21 cellular contexts compared by ENCODE assay signal in genomic region chr7:82384779-82385178, GRCh38. TPM values are rescaled to one million over a fixed set of nuclear protein-coding genes. Genes with fewer than 3 reads are reported as not detected.
A peak's percentile ranks its signal among the peaks of the same experiment; 100 is the strongest.
DNase-seq lines count a peak whose midpoint lies in the region; ATAC-seq, FAIRE-seq and TF ChIP-seq lines count a peak whose summit lies in the region.
"Had no signal": no experiment of that assay in that cellular context is flagged by ENCODE, and none has a peak within 500 bp of the region (broad histone marks: within the 10 kb centered on the region; RNA-seq: fewer than 3 reads in every experiment).

No MANE protein-coding gene starts in this region.

- no peaks in the 10 kb centered on the region for H3F3A ChIP-seq in GM23338 (replicated peaks; ENCODE audit: low read depth)

- H3K4me1 Mint-ChIP-seq in GM23338 (peaks cover 39% of the 10 kb centered on the region), nephron progenitor cell (peaks cover 21% of the 10 kb centered on the region)
- H3K4me1 Mint-ChIP-seq: CD4-positive, alpha-beta memory T cell had no signal

- peak; percentile 13 for FAIRE-seq in GM12878 (lab: Jason Lieb, UNC)
- FAIRE-seq: G401.6, HTR-8/SVneo had no signal

- H2AFZ ChIP-seq in GM23338 (no peak overlapping the region), KMS-11 (ENCODE audit: low read depth) (no peak overlapping the region), GM12878 (ENCODE audit: control insufficient read depth, low read depth, low read length) (no peak overlapping the region)
- H2AFZ ChIP-seq: GM23248 had no signal

- H3K27ac Mint-ChIP-seq in GM23338 (peak overlapping the region; percentile 39), nephron progenitor cell (peak overlapping the region; percentile 7)
- H3K27ac Mint-ChIP-seq: CD4-positive, alpha-beta memory T cell had no signal

- H3K4me1 ChIP-seq in GM23338 (ENCODE audit: insufficient read depth) (peaks cover 26% of the 10 kb centered on the region), KMS-11 (ENCODE audit: low read depth, poor library complexity, severe bottlenecking) (peaks cover 32% of the 10 kb centered on the region), GM12878 (ENCODE audit: control insufficient read depth, insufficient read depth, low read length) (no peaks in the 10 kb centered on the region)
- H3K4me1 ChIP-seq: BLaER1 treated with 17β-estradiol and CSF1 and Interleukin-3, amounts not matched to agents 10 nM and 100 nM had no signal

- BruUV-seq in GM12878 (replicated peaks; lab: Mats Ljungman, UMichigan) = no TSS peak

- no peaks in the 10 kb centered on the region for H3K9me3 ChIP-seq in GM12878 (replicated peaks; ENCODE audit: control insufficient read depth, insufficient read depth, low read length)
- H3K9me3 ChIP-seq: BLaER1 treated with 17β-estradiol and CSF1 and Interleukin-3, amounts not matched to agents 10 nM and 100 nM had no signal

- in situ Hi-C loops in GM12878 (cut with MboI) = no loop called here

- no peaks in the 10 kb centered on the region for H3K9me2 ChIP-seq in GM23338 (ENCODE audit: insufficient read depth)

- SMC1A ChIA-PET in GM12878 (lab: Charles Lee; ENCODE audit: uncharacterized antibody, unreplicated experiment) = interaction anchor here (0.8 to 16.3 kb wide), 21 partner anchors 10 to 155 kb away, joined by 3 to 158 read pairs (median 4); no protein-coding TSS in a partner anchor

- CTCF ChIA-PET in GM12878 (lab: Yijun Ruan, JAX) = interaction anchor here (0.6 to 2.0 kb wide), 6 partner anchors 34 to 221 kb away, joined by 3 to 5 read pairs (median 4); no protein-coding TSS in a partner anchor

- H3K4me2 ChIP-seq in GM23338 (no peak overlapping the region), KMS-11 (no peak overlapping the region), GM12878 (ENCODE audit: control insufficient read depth, insufficient read depth) (no peak overlapping the region)
- H3K4me2 ChIP-seq: BLaER1 treated with 17β-estradiol and CSF1 and Interleukin-3, amounts not matched to agents 10 nM and 100 nM had no signal

- no peak overlapping the region for H3K9ac ChIP-seq in KMS-11
- no peak overlapping the region for H3K9ac ChIP-seq in GM12878 (ENCODE audit: control insufficient read depth, insufficient read depth, low read length)
- H3K9ac ChIP-seq: BLaER1 treated with 17β-estradiol and CSF1 and Interleukin-3, amounts not matched to agents 10 nM and 100 nM; GM23248 had no signal

- RAD21 ChIA-PET in GM12878 (lab: Charles Lee; ENCODE audit: unreplicated experiment) = interaction anchor here (0.6 to 7.6 kb wide), 21 partner anchors 9 to 264 kb away, joined by 3 to 53 read pairs (median 3); no protein-coding TSS in a partner anchor

- no peak for DNase-seq in GM23338 (ENCODE audit: low spot score)
- DNase-seq in GM12878 (ENCODE audit: low read depth, low spot score) = no peak
- no peak for DNase-seq in nephron progenitor cell
- no peak for DNase-seq in erythroblast (lab: John Stamatoyannopoulos, UW)
- no peak for DNase-seq in hypothalamus (lab: John Stamatoyannopoulos, UW)
- DNase-seq in activated T-cell treated with anti-CD3 and anti-CD28 coated beads for 4 hours = no peak
- DNase-seq: CD4-positive, alpha-beta memory T cell; GM23248; IMR-90; MV-4-11; NCI-H1105 treated with DMSO at 0.1 percent for 48 hours; NCI-H2029 treated with DMSO at 0.1 percent for 48 hours; NCI-H446; NCI-H526; SIG-M5; T-helper 1 cell had no signal

- no peak for TF ChIP-seq POLR2A in GM12878 (IDR thresholded peaks at IDR 0.05; ENCODE audit: low read depth, low read length)
- TF ChIP-seq POLR2A in erythroblast (IDR thresholded peaks at IDR 0.05; ENCODE audit: low read length) = no peak

- H3K36me3 Mint-ChIP-seq in GM23338 (ENCODE audit: low read depth) = no peaks in the 10 kb centered on the region
- H3K36me3 Mint-ChIP-seq in nephron progenitor cell (ENCODE audit: low read depth) = no peaks in the 10 kb centered on the region
- H3K36me3 Mint-ChIP-seq: CD4-positive, alpha-beta memory T cell had no signal

- no peaks in the 10 kb centered on the region for H3K79me2 ChIP-seq in GM23338 (replicated peaks; ENCODE audit: insufficient read depth)
- H3K79me2 ChIP-seq in KMS-11 (ENCODE audit: insufficient read depth, low read depth) = no peaks in the 10 kb centered on the region
- H3K79me2 ChIP-seq in GM12878 (ENCODE audit: control insufficient read depth, insufficient read depth, low read length) = no peaks in the 10 kb centered on the region

- ATAC-seq in GM23338 (no peak; the same call in 1 of the 3 replicates), GM12878 (peak; percentile 8)
- ATAC-seq: HCT116 had no signal

- POLR2A ChIA-PET in GM12878 (lab: Charles Lee) = interaction anchor here (1.0 to 4.5 kb wide), 9 partner anchors 9 to 52 kb away, joined by 3 to 20 read pairs (median 3); no protein-coding TSS in a partner anchor

- H3K27ac ChIP-seq in GM23338 (ENCODE audit: low read depth) (peak overlapping the region; percentile 72; the same call in 1 of the 2 replicates), KMS-11 (peak overlapping the region; percentile 32; the same call in 1 of the 2 replicates), GM12878 (ENCODE audit: control insufficient read depth, insufficient read depth) (no peak overlapping the region)
- H3K27ac ChIP-seq: BLaER1 treated with 17β-estradiol and CSF1 and Interleukin-3, amounts not matched to agents 10 nM and 100 nM; GM23248 had no signal

- TF ChIP-seq EP300 in GM12878 (IDR thresholded peaks at IDR 0.05; ENCODE audit: borderline replicate concordance in 1 of 2, control insufficient read depth in 1 of 2, low read depth in 2 of 2, low read length in 2 of 2) = no peak

- TF ChIP-seq CTCF in GM23338 (conservative IDR thresholded peaks at IDR 0.05; ENCODE audit: low read depth in 2 of 2) = no peak
- no peak for TF ChIP-seq CTCF in KMS-11 (conservative IDR thresholded peaks at IDR 0.05; ENCODE audit: low read depth, low read length)
- no peak for TF ChIP-seq CTCF in GM12878 (IDR thresholded peaks at IDR 0.05 in 2 of 3, conservative IDR thresholded peaks at IDR 0.05 in 1 of 3; ENCODE audit: control insufficient read depth in 2 of 3, extremely low read depth in 1 of 3, insufficient read depth in 1 of 3, low read depth in 3 of 3, low read length in 3 of 3)
- no peak for TF ChIP-seq CTCF in nephron progenitor cell (IDR thresholded peaks at IDR 0.05)

- H3K4me3 Mint-ChIP-seq in GM23338 = no peak overlapping the region
- H3K4me3 Mint-ChIP-seq in nephron progenitor cell = no peak overlapping the region
- H3K4me3 Mint-ChIP-seq: CD4-positive, alpha-beta memory T cell had no signal

- 13% methylated on average over 2 of the region's 2 CpGs for WGBS in GM12878 (ENCODE audit: insufficient coverage, insufficient replicate concordance, low lambda C conversion rate, missing lambda C conversion rate)

- H3K27me3 ChIP-seq in GM23338 (ENCODE audit: insufficient read depth) = no peaks in the 10 kb centered on the region
- H3K27me3 ChIP-seq in KMS-11 (ENCODE audit: insufficient read depth, low read depth) = no peaks in the 10 kb centered on the region
- H3K27me3 ChIP-seq in GM12878 (replicated peaks in 1 of 2; ENCODE audit: control insufficient read depth in 2 of 2, insufficient read depth in 2 of 2, low read length in 1 of 2) = no peaks in the 10 kb centered on the region
- H3K27me3 ChIP-seq: BLaER1 treated with 17β-estradiol and CSF1 and Interleukin-3, amounts not matched to agents 10 nM and 100 nM had no signal

- intact Hi-C loops in GM12878 (cut with micrococcal nuclease; ENCODE audit: unreplicated experiment) = loop anchor here (2.0 kb wide), 1 partner anchor 48 kb away; no protein-coding TSS in a partner anchor

- H3K27me3 Mint-ChIP-seq in GM23338 (ENCODE audit: insufficient read depth, low read depth, poor library complexity) (no peaks in the 10 kb centered on the region), nephron progenitor cell (ENCODE audit: low read depth, poor library complexity) (no peaks in the 10 kb centered on the region)
- H3K27me3 Mint-ChIP-seq: CD4-positive, alpha-beta memory T cell had no signal

- H3K9me3 Mint-ChIP-seq in GM23338 (no peaks in the 10 kb centered on the region), nephron progenitor cell (no peaks in the 10 kb centered on the region)

- H3K4me3 ChIP-seq in GM23338 (no peak overlapping the region), KMS-11 (IDR thresholded peaks at IDR 0.05; ENCODE audit: insufficient read depth, low read depth, low read length) (no peak overlapping the region), GM12878 (no peak overlapping the region)
- H3K4me3 ChIP-seq: BLaER1 treated with 17β-estradiol and CSF1 and Interleukin-3, amounts not matched to agents 10 nM and 100 nM; GM23248 had no signal

- H4K20me1 ChIP-seq in GM23338 (replicated peaks; ENCODE audit: insufficient read depth) (no peaks in the 10 kb centered on the region), KMS-11 (ENCODE audit: insufficient read depth) (no peaks in the 10 kb centered on the region), GM12878 (ENCODE audit: control insufficient read depth, insufficient read depth) (no peaks in the 10 kb centered on the region)
- H4K20me1 ChIP-seq: BLaER1 treated with 17β-estradiol and CSF1 and Interleukin-3, amounts not matched to agents 10 nM and 100 nM had no signal

- H3K36me3 ChIP-seq in GM23338 (ENCODE audit: insufficient read depth) (no peaks in the 10 kb centered on the region), KMS-11 (ENCODE audit: insufficient read depth) (no peaks in the 10 kb centered on the region), GM12878 (ENCODE audit: control insufficient read depth in 2 of 2, insufficient read depth in 2 of 2, low read length in 1 of 2) (no peaks in the 10 kb centered on the region)
- H3K36me3 ChIP-seq: BLaER1 treated with 17β-estradiol and CSF1 and Interleukin-3, amounts not matched to agents 10 nM and 100 nM had no signal

- TF ChIP-seq RAD21 in GM12878 (IDR thresholded peaks at IDR 0.05; ENCODE audit: insufficient read depth, low read depth, low read length) = no peak

RNA-seq across cellular contexts. Expression of gene CACNA2D1, which starts 58.8 kb away (rescaled TPM):
- 20.4 and 33.7 TPM in 2 replicates for total RNA-seq in GM23338 (2014; rRNA removed; shearing (Covaris generic))
- 5.5 and 7.0 TPM in 2 replicates for polyA plus RNA-seq in GM23338 (2016; fragmentation: Nextera tagmentation; extraction: Ambion mirVana)
- 115 and 128 TPM in 2 replicates for total RNA-seq in GM12878 (2013; cell fraction: nucleolus; rRNA removed)
- total RNA-seq in GM12878 (2014; rRNA removed) = 0.96 and 2.1 TPM in 2 replicates
- total RNA-seq in GM12878 (2014; rRNA removed; fragmentation: Illumina TruSeq; extraction: Trizol) = 1.1 and 1.6 TPM in 2 replicates
- total RNA-seq in GM12878 (2021) = 1.5 and 2.4 TPM in 2 replicates
- polyA plus RNA-seq in GM12878 (2011; ENCODE audit: low read depth) = not detected
- polyA plus RNA-seq in GM12878 (2011; rRNA removed) = 14.8 and 22.8 TPM in 2 replicates
- 4.6 and 5.0 TPM in 2 replicates for polyA plus RNA-seq in GM12878 (2011; cell fraction: cytosol; rRNA removed)
- 19.8 and 20.3 TPM in 2 replicates for polyA plus RNA-seq in GM12878 (2011; cell fraction: nucleus; rRNA removed)
- polyA plus RNA-seq in GM12878 (2012) = 0.14 TPM in 1 of 2 replicates, not detected in the other
- polyA plus RNA-seq in GM12878 (2014; fragmentation: Illumina TruSeq; extraction: Trizol) = 0.98 and 3.8 TPM in 2 replicates
- polyA plus RNA-seq in GM12878 (2014; fragmentation: Nextera tagmentation; extraction: Ambion mirVana) = under 1 TPM; 0.14 to 0.15 TPM
- 0.35 and 0.91 TPM in 2 replicates for polyA plus RNA-seq in GM12878 (2014; rRNA removed)
- 1 to 10 TPM in 1 of 2 experiments, under 1 TPM in 1; 0.74 to 1.2 TPM for polyA plus RNA-seq in GM12878 (2016; fragmentation: Nextera tagmentation; extraction: Ambion mirVana)
- 53.6 and 66.9 TPM in 2 replicates for polyA minus RNA-seq in GM12878 (2011; rRNA and poly(A)+ RNA removed)
- 22.9 and 29.3 TPM in 2 replicates for polyA minus RNA-seq in GM12878 (2011; cell fraction: cytosol; rRNA and poly(A)+ RNA removed)
- 97.6 and 186 TPM in 2 replicates for polyA minus RNA-seq in GM12878 (2011; cell fraction: nucleus; rRNA and poly(A)+ RNA removed)
- total RNA-seq: CD4-positive, alpha-beta memory T cell had no signal
- polyA plus RNA-seq: CD4-positive, alpha-beta memory T cell had no signal
